Comparison of ENCODE assay signal across 1 cellular context in the genomic region with DNA sequence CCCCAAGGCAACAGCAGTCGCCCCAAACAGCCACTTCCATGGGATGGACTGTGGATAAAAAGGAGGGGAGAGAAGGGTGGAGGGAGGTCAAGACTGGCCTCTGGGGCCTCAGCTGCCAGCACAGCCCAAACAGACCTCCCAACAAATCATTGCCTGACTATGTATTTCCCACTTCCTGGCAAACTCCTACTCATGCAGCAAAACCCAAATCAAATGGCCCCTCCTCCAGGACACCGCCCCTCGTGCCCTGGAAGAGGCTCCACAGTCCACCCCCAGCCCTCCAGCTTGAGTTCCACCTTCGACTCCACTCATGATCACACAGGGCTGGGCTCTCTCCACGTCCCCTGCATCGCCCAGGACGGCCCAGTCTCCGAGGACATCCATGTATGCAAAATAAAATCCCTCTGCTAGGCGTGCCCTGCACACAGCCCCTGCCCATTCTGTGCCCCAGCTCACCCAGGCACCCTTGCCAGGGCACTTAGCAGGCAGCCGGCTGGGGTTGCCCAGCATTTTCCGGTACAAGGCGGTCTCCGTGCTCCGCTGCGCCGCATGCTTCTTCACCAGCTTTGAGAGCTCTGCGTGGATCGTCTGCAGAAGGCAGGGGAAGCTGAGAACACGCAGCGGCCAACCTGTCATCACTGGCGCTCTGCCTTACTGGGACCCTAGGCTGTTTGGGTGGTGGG.
TF ChIP-seq lines count a peak whose summit lies in the region.

No MANE protein-coding gene starts in this region.

TF ChIP-seq in HEK293, 187 proteins besides CTCF, POLR2A, EP300 and RAD21 (continued from another document):
- TF ChIP-seq ZBTB11 (tag by site-specific recombination; conservative IDR thresholded peaks at IDR 0.05; ENCODE audit: low read depth) (no peak), ZNF155 (tag by site-specific recombination; IDR thresholded peaks at IDR 0.05) (no peak), HIC1 (tag by site-specific recombination; IDR thresholded peaks at IDR 0.05) (peak; percentile 27; the same call in 1 of the 2 replicates), ZNF266 (tag by site-specific recombination; IDR thresholded peaks at IDR 0.05; ENCODE audit: low read depth) (no peak), ZFP3 (tag by site-specific recombination; IDR thresholded peaks at IDR 0.05; ENCODE audit: low read depth) (peak; percentile 99), ZBTB21 (tag by site-specific recombination; IDR thresholded peaks at IDR 0.05) (no peak)
- TF ChIP-seq, protein P1, sequence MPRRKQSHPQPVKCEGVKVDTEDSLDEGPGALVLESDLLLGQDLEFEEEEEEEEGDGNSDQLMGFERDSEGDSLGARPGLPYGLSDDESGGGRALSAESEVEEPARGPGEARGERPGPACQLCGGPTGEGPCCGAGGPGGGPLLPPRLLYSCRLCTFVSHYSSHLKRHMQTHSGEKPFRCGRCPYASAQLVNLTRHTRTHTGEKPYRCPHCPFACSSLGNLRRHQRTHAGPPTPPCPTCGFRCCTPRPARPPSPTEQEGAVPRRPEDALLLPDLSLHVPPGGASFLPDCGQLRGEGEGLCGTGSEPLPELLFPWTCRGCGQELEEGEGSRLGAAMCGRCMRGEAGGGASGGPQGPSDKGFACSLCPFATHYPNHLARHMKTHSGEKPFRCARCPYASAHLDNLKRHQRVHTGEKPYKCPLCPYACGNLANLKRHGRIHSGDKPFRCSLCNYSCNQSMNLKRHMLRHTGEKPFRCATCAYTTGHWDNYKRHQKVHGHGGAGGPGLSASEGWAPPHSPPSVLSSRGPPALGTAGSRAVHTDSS (tag by site-specific recombination; IDR thresholded peaks at IDR 0.05), result no peak
